8 cellular contexts compared by ENCODE assay signal in genomic region chr20:1118336-1119127, GRCh38. TPM values are rescaled to one million over a fixed set of nuclear protein-coding genes. Genes with fewer than 3 reads are reported as not detected.
DNase-seq lines count a peak whose midpoint lies in the region; ATAC-seq and TF ChIP-seq lines count a peak whose summit lies in the region.

A gene with protein sequence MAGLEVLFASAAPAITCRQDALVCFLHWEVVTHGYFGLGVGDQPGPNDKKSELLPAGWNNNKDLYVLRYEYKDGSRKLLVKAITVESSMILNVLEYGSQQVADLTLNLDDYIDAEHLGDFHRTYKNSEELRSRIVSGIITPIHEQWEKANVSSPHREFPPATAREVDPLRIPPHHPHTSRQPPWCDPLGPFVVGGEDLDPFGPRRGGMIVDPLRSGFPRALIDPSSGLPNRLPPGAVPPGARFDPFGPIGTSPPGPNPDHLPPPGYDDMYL (plus strand): TSS chr20:1118602. CDS start chr20:1118774, 172 bp downstream.

- H3K27me3 ChIP-seq in dorsolateral prefrontal cortex = no peaks in the 10 kb centered on the region
- H3K27me3 ChIP-seq in right lobe of liver = no peaks in the 10 kb centered on the region

- H3K4me1 Mint-ChIP-seq in CD14-positive monocyte = peaks cover 53% of the 10 kb centered on the region

- H3K4me3 ChIP-seq in dorsolateral prefrontal cortex (peak within 1 kb of the TSS; percentile 59 to 100 (median 96)), right lobe of liver (peak within 1 kb of the TSS; percentile 71 to 84 (median 73))

- no peak for TF ChIP-seq CTCF in CD14-positive monocyte (IDR thresholded peaks at IDR 0.05)
- TF ChIP-seq CTCF in dorsolateral prefrontal cortex (IDR thresholded peaks at IDR 0.05 in 54 of 56, conservative IDR thresholded peaks at IDR 0.05 in 2 of 56; ENCODE audit: low read depth in 1 of 56, partially characterized antibody in 56 of 56) = peak in 53 of 56 donors; percentile 13 to 71 (median 48)
- TF ChIP-seq CTCF in right lobe of liver (IDR thresholded peaks at IDR 0.05) = peak in 3 of 4 donors; percentile 7 to 28 (median 9)

- peaks cover 0 to 41% (median 15%) of the 10 kb centered on the region in 4 donors for H3K4me1 ChIP-seq in right lobe of liver

- H3K9me3 Mint-ChIP-seq in CD14-positive monocyte = no peaks in the 10 kb centered on the region

- peak within 1 kb of the TSS; percentile 91 to 93 for H3K4me3 Mint-ChIP-seq in CD14-positive monocyte

- peaks cover 2 to 4% (median 2%) of the 10 kb centered on the region in 3 donors for H3K27me3 Mint-ChIP-seq in CD14-positive monocyte (ENCODE audit: low read depth in 3 of 3)

- DNase-seq in CD14-positive monocyte (ENCODE audit: low spot score) (peak; percentile 93), NCI-H774 (lab: John Stamatoyannopoulos, UW) (peak; percentile 94), dorsolateral prefrontal cortex (peak; percentile 85 to 95 (median 92)), right lobe of liver (peak; percentile 95 to 96 (median 95))
- DNase-seq in activated CD4-positive, alpha-beta T cell treated with anti-CD3 and anti-CD28 coated beads, Interleukin-2, amount 50 U/mL, for 48 hours = peak; percentile 95 to 96
- peak; percentile 92 to 93 for DNase-seq in stimulated activated CD4-positive, alpha-beta T cell treated with anti-CD3 and anti-CD28 coated beads, Interleukin-4, amount 100 ng/mL, for 4 hours

- peaks cover 24 to 26% of the 10 kb centered on the region in 2 donors for H3K36me3 Mint-ChIP-seq in CD14-positive monocyte

- ATAC-seq in GM19395 (IDR thresholded peaks at IDR 0.05; ENCODE audit: unreplicated experiment) (peak; percentile 91), HG03565 (IDR thresholded peaks at IDR 0.05; ENCODE audit: unreplicated experiment) (peak; percentile 95), right lobe of liver (peak; percentile 90 to 95 (median 93))

- H3K36me3 ChIP-seq in right lobe of liver = peaks cover 0 to under 1% (median 0%) of the 10 kb centered on the region in 4 donors

- no peaks in the 10 kb centered on the region for H3K9me3 ChIP-seq in right lobe of liver

- H3K27ac ChIP-seq in dorsolateral prefrontal cortex (peak within 1 kb of the TSS; percentile 29 to 91 (median 77)), right lobe of liver (peak within 1 kb of the TSS; percentile 73 to 97 (median 85))

- TF ChIP-seq POLR2A in right lobe of liver (IDR thresholded peaks at IDR 0.05) = peak; percentile 81

- intact Hi-C loops in CD14-positive monocyte (cut with micrococcal nuclease) = loop anchor here in 1 of 2 donors (5.0 to 10.0 kb wide), 2 partner anchors 349 to 574 kb away; partner anchors contain the start of genes CSNK2A1 and NSFL1C
- intact Hi-C loops in dorsolateral prefrontal cortex (cut with DNase I) = loop anchor here (2.0 to 10.0 kb wide), 3 partner anchors 96 to 349 kb away; partner anchors contain the start of gene NSFL1C (in 2 of the 2)
- intact Hi-C loops in right lobe of liver (cut with DNase I) = no loop called here

- peak within 1 kb of the TSS; percentile 71 to 96 (median 92) for H3K27ac Mint-ChIP-seq in CD14-positive monocyte

- 0% methylated on average over 12 of the region's 62 CpGs for WGBS in right lobe of liver (ENCODE audit: insufficient coverage, low coverage, low lambda C conversion rate, missing lambda C conversion rate)

RNA-seq across cellular contexts. Expression of the gene that starts here (rescaled TPM):
- polyA plus RNA-seq in CD14-positive monocyte = 100 to 1,000 TPM; 103 to 138 TPM
- total RNA-seq in dorsolateral prefrontal cortex = 100 to 1,000 TPM in 110 of 120 experiments, 10 to 100 TPM in 10; 72.6 to 177 (median 122) TPM
- 100 to 1,000 TPM in 5 of 6 experiments, 10 to 100 TPM in 1; 82.5 to 260 (median 116) TPM for total RNA-seq in right lobe of liver

Comparison
In these comparisons a context has a peak if more than half of its experiments do, and no peak if none do; other contexts are left out.
1. Peak in every context shown above with its lines: DNase-seq, ATAC-seq, H3K4me3 ChIP-seq and H3K27ac ChIP-seq.
2. intact Hi-C loops: an anchor here in dorsolateral prefrontal cortex (2.0 to 10.0 kb wide); none called in right lobe of liver.